12 cellular contexts compared by ENCODE assay signal in the genomic region with DNA sequence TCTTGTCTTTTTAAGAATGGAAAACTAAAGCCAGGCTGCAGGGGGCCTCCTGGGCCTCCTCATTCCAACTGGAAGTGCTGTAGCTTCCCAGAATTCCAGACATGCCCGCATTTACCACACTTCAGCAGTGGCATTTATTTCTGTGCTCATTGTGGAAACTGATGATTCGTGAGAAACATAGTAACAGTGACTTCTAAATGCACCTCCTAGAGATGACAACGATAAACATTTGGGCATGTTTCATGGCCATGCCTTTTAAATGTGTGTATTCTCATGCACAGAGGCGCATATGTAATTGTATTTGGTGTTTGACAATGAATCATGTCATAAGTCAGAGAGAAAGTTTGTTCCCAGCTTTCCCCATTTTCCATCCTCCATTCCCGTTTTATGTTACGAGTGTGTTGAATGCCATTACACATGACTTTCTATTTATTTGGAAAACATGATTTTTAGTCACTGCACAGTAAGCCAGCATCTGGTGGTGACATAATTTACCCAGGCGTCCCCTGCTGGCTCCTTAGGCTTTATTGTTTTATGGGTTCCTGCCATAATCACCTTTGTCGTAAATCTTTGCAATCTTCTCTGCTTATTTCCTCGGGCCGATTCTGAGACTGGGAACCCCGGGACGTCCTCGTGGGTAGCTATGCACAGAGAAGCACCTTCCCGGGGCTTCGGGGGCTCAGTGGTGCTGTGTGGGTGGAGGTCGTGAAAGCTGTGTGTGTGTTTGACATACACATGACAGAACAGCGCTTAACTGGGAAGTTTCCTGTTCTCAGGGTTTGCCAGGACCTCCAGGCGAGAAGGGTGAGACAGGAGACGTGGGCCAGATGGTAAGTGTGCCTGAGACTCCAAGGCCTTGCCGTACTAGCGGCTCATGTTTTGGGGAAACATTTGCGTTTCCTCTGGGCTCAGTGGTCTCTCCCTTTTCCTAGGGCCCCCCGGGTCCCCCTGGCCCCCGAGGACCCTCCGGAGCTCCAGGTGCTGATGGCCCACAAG.
DNase-seq lines count a peak whose midpoint lies in the region; ATAC-seq and TF ChIP-seq lines count a peak whose summit lies in the region.
"Had no signal": no experiment of that assay in that cellular context is flagged by ENCODE, and none has a peak within 500 bp of the region (broad histone marks: within the 10 kb centered on the region; RNA-seq: fewer than 3 reads in every experiment).

No MANE protein-coding gene starts in this region.

- no peak overlapping the region for H3K27ac ChIP-seq in H9 (ENCODE audit: insufficient read length, low read depth, low read length)
- H3K27ac ChIP-seq in upper lobe of right lung: no peak overlapping the region

- intact Hi-C loops in upper lobe of right lung (cut with DNase I): no loop called here

- peaks cover 6% of the 10 kb centered on the region for H3K36me3 ChIP-seq in upper lobe of right lung

- H3K4me1 Mint-ChIP-seq in H9: peaks cover 35 to 41% of the 10 kb centered on the region in 2 experiments

- 0 out of 5 replicates have a peak overlapping the region, but pooled peaks of 1 of the 2 experiments have one; percentile 51 for H3K4me3 Mint-ChIP-seq in H9

- no peak overlapping the region for H3K9ac ChIP-seq in H9 (ENCODE audit: extremely low read depth, insufficient read length, low read length)

- no peak overlapping the region for H3T11ph ChIP-seq in H9 (ENCODE audit: low read length)

- no peak overlapping the region for H3K56ac ChIP-seq in H9 (ENCODE audit: insufficient read length, low read depth, low read length)

- no peak overlapping the region for H3K23ac ChIP-seq in H9 (ENCODE audit: insufficient read length, low read depth, low read length)

- no peaks in the 10 kb centered on the region; a peak in 2 of 5 replicates for H3K9me3 Mint-ChIP-seq in H9

- no peaks in the 10 kb centered on the region for H3K9me3 ChIP-seq in H9 (ENCODE audit: control insufficient read depth, low read depth, low read length)
- no peaks in the 10 kb centered on the region for H3K9me3 ChIP-seq in upper lobe of right lung
- H3K9me3 ChIP-seq: tibial artery had no signal

- H3K4ac ChIP-seq in H9 (ENCODE audit: low read depth, low read length): no peak overlapping the region

- no peak overlapping the region for H2BK20ac ChIP-seq in H9 (ENCODE audit: low read depth, low read length, poor library complexity, severe bottlenecking)

- H2AFZ ChIP-seq in H9 (ENCODE audit: low read length): no peak overlapping the region

- 0 out of 2 replicates have a peak, but pooled peaks cover 2% of the 10 kb centered on the region for H3K27me3 Mint-ChIP-seq in H9 (ENCODE audit: low read depth)

- H3K4me2 ChIP-seq in H9 (ENCODE audit: insufficient read depth, insufficient read length, low read length): no peak overlapping the region

- H3K14ac ChIP-seq in H9 (ENCODE audit: insufficient read depth, low read length): no peak overlapping the region

- H2BK15ac ChIP-seq in H9 (ENCODE audit: low read depth, low read length): no peak overlapping the region

- TF ChIP-seq CTCF in H9 (conservative IDR thresholded peaks at IDR 0.05) (0 out of 3 replicates have a peak, but pooled peaks have one; percentile 4), WI38 (IDR thresholded peaks at IDR 0.05; ENCODE audit: low read depth, low read length) (no peak; the same call in 1 of the 2 replicates), upper lobe of right lung (IDR thresholded peaks at IDR 0.05) (no peak)

- peaks cover 3% of the 10 kb centered on the region; the same call in 1 of the 2 replicates for H3K4me1 ChIP-seq in H9 (ENCODE audit: insufficient read depth, low read length)
- H3K4me1 ChIP-seq in upper lobe of right lung: no peaks in the 10 kb centered on the region

- H4K8ac ChIP-seq in H9 (replicated peaks; ENCODE audit: insufficient read length, low read depth, low read length): no peak overlapping the region

- WGBS in H9 (ENCODE audit: extremely low coverage, insufficient read length, low lambda C conversion rate): no CpG with 5 or more reads among the region's 25 CpGs

- H3K36me3 Mint-ChIP-seq in H9 (ENCODE audit: insufficient read depth in 1 of 3, low read depth in 3 of 3): 0 out of 7 replicates have a peak, but pooled peaks cover 0 to 2% (median 0%) of the 10 kb centered on the region in 3 experiments

- H3K23me2 ChIP-seq in H9 (ENCODE audit: insufficient read length, low read depth, low read length, poor library complexity, severe bottlenecking): no peaks in the 10 kb centered on the region

- H3K18ac ChIP-seq in H9 (ENCODE audit: insufficient read length, low read depth, low read length): no peak overlapping the region

- ATAC-seq in upper lobe of right lung: no peak

- H4K20me1 ChIP-seq in H9 (ENCODE audit: control insufficient read depth, insufficient read depth, insufficient read length): no peaks in the 10 kb centered on the region

- H3K79me2 ChIP-seq in H9 (ENCODE audit: insufficient read depth, low read length): no peaks in the 10 kb centered on the region

- H3K27me3 ChIP-seq in H9 (ENCODE audit: insufficient read depth, low read length) (no peaks in the 10 kb centered on the region), upper lobe of right lung (no peaks in the 10 kb centered on the region)
- H3K27me3 ChIP-seq: tibial artery had no signal

- H3K79me1 ChIP-seq in H9 (ENCODE audit: insufficient read depth, low read depth, low read length, poor library complexity, severe bottlenecking): no peaks in the 10 kb centered on the region

- H4K91ac ChIP-seq in H9 (ENCODE audit: insufficient read length, low read depth, low read length): no peak overlapping the region

- H2AK5ac ChIP-seq in H9 (ENCODE audit: insufficient read length, low read length): no peak overlapping the region

- DNase-seq in H9 (peak; percentile 69), iPS DF 4.7 (ENCODE audit: extremely low read depth, low spot score) (peak; percentile 9), superior temporal gyrus (ENCODE audit: extremely low spot score) (peak; percentile 33), upper lobe of right lung (no peak), NK-92 (lab: John Stamatoyannopoulos, UW; ENCODE audit: unreplicated experiment) (no peak)
- no peak for DNase-seq in activated CD8-positive, alpha-beta memory T cell treated with anti-CD3 and anti-CD28 coated beads for 24 hours
- DNase-seq: dermis blood vessel endothelial cell, DMS79 treated with DMSO at 0.1 percent for 48 hours, MV-4-11, occipital lobe, tibial artery had no signal

- no peak overlapping the region for H2BK12ac ChIP-seq in H9 (ENCODE audit: insufficient read length, low read depth, low read length)

- H2BK120ac ChIP-seq in H9 (ENCODE audit: low read depth, low read length, poor library complexity, severe bottlenecking): no peak overlapping the region

- H2BK5ac ChIP-seq in H9 (ENCODE audit: insufficient read length, low read length): no peak overlapping the region

- no peak overlapping the region for H4K5ac ChIP-seq in H9 (ENCODE audit: insufficient read length, low read depth, low read length)

- peak overlapping the region; percentile 87 to 96 (median 91) for H3K27ac Mint-ChIP-seq in H9

- 0 out of 2 replicates have a peak overlapping the region, but pooled peaks have one; percentile 10 for H3K4me3 ChIP-seq in WI38 (ENCODE audit: low read depth, low read length)
- no peak overlapping the region for H3K4me3 ChIP-seq in upper lobe of right lung
- H3K4me3 ChIP-seq: tibial artery had no signal

Comparison
In these comparisons a context has a peak if more than half of its experiments do, and no peak if none do; other contexts are left out.
1. DNase-seq: peak in H9 (single experiment), iPS DF 4.7 (single experiment) and superior temporal gyrus (single experiment); none in activated CD8-positive, alpha-beta memory T cell treated with anti-CD3 and anti-CD28 coated beads for 24 hours (single experiment), upper lobe of right lung (single experiment) and NK-92 (single experiment).